ENCODE assay signal across 1 cellular context in genomic region chr10:24556746-24557742, GRCh38.
A peak's percentile ranks its signal among the peaks of the same experiment; 100 is the strongest.
TF ChIP-seq lines count a peak whose summit lies in the region.

No MANE protein-coding gene starts in this region.

TF ChIP-seq in K562, 482 proteins besides CTCF, POLR2A, EP300 and RAD21 (continued from another document):
- no peak for TF ChIP-seq ZBTB34 (CRISPR knock-in tag; IDR thresholded peaks at IDR 0.05)
- TF ChIP-seq SPI1 (IDR thresholded peaks at IDR 0.05; ENCODE audit: borderline replicate concordance, low read depth, low read length): peak; percentile 59; the same call in 1 of the 2 replicates
- no peak for TF ChIP-seq SP2 (IDR thresholded peaks at IDR 0.05; ENCODE audit: extremely low read depth, low read depth, low read length, poor library complexity, severe bottlenecking)
- TF ChIP-seq SMC3 (conservative IDR thresholded peaks at IDR 0.05; ENCODE audit: insufficient read depth, low read depth, low read length): peak; percentile 50; the same call in 1 of the 2 replicates
